In the genomic region with DNA sequence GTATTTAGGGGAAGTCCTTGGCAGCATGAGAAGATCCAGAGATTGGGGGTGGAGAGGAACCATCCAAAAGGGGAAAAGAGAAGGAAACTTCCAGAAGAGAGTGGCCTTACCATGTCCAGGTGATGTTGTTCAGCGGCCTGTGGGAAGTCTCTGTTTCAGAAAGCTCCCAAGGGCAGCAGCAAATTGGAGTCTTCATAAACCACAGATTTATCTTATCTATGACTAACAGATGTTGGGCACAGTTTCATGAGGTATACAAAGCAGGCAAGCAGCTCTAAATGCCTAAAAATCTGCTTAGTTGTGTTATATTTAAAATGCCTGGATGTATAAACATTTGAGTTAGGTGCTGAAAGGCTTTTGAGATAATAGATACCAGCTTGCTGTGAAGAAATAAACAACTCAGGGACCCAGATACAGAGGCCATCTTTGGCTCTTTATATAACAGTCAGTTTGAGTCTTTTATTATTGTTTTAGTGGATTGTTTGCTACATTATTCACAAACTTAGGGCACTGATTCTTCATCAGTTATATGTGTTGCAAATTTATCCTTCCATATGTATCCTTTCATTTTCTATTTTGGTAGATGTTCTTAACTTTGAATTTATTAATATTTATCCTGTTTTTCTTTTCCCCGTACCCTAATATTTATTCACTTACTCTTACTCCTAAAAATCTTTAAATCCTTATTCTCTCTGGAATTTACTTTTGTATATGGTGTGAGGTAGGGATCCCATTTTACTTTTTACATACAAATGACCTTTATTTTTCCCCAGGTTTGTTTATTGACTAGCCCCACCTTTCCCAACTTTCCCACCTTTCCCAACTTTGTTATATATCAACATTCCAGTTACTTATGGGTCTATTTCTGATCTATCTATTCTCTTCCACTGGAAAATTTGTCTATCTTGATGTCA, we compare ENCODE assay signal across 1 cellular context.
TF ChIP-seq lines count a peak whose summit lies in the region.

No MANE protein-coding gene starts in this region.

TF ChIP-seq in HepG2, 621 proteins besides CTCF, POLR2A, EP300 and RAD21:
- TF ChIP-seq ZBTB42 (CRISPR knock-in tag; IDR thresholded peaks at IDR 0.05) (no peak), FOXK1 (CRISPR knock-in tag; IDR thresholded peaks at IDR 0.05; ENCODE audit: borderline replicate concordance, low read depth) (no peak), POLR2AphosphoS5 (IDR thresholded peaks at IDR 0.05; ENCODE audit: low read depth, low read length) (no peak), ZNF724P (CRISPR knock-in tag; IDR thresholded peaks at IDR 0.05; ENCODE audit: borderline replicate concordance) (no peak), ZNF839 (CRISPR knock-in tag; IDR thresholded peaks at IDR 0.05; ENCODE audit: borderline replicate concordance) (no peak), ZBTB25 (CRISPR knock-in tag; IDR thresholded peaks at IDR 0.05) (no peak), ZBTB37 (CRISPR knock-in tag; IDR thresholded peaks at IDR 0.05) (no peak), RFXAP (CRISPR knock-in tag; IDR thresholded peaks at IDR 0.05; ENCODE audit: borderline replicate concordance) (no peak), SMAD1 (CRISPR knock-in tag; IDR thresholded peaks at IDR 0.05; ENCODE audit: borderline replicate concordance, low read depth) (no peak), BRD4 (CRISPR knock-in tag; IDR thresholded peaks at IDR 0.05) (no peak), NCOR1 (IDR thresholded peaks at IDR 0.05; ENCODE audit: borderline replicate concordance, low read length) (no peak), ZNF792 (CRISPR knock-in tag; IDR thresholded peaks at IDR 0.05) (no peak), CEBPB (IDR thresholded peaks at IDR 0.05; ENCODE audit: borderline replicate concordance, low read depth, low read length) (no peak), HDAC2 (CRISPR knock-in tag; IDR thresholded peaks at IDR 0.05) (no peak)
